23 cellular contexts compared by ENCODE assay signal in genomic region chr6:17299222-17299621, GRCh38. TPM values are rescaled to one million over a fixed set of nuclear protein-coding genes. Genes with fewer than 3 reads are reported as not detected.
DNase-seq lines count a peak whose midpoint lies in the region; ATAC-seq, FAIRE-seq and TF ChIP-seq lines count a peak whose summit lies in the region.
"Had no signal": no experiment of that assay in that cellular context is flagged by ENCODE, and none has a peak within 500 bp of the region (broad histone marks: within the 10 kb centered on the region; RNA-seq: fewer than 3 reads in every experiment).

No MANE protein-coding gene starts in this region.

- no peak overlapping the region for H3K4me3 ChIP-seq in cardiac muscle cell
- no peak overlapping the region for H3K4me3 ChIP-seq in HepG2 (replicated peaks in 1 of 3; ENCODE audit: insufficient read depth in 1 of 3, low read depth in 2 of 3, low read length in 3 of 3)
- no peak overlapping the region for H3K4me3 ChIP-seq in right lobe of liver
- no peak overlapping the region for H3K4me3 ChIP-seq in skeletal muscle tissue (ENCODE audit: low read length in 3 of 3)
- H3K4me3 ChIP-seq: BLaER1 treated with 17β-estradiol and CSF1 and Interleukin-3, amounts not matched to agents 10 nM and 100 nM; GM23338; HAP-1 had no signal

- WGBS in HepG2 (ENCODE audit: low lambda C conversion rate), result 74% methylated on average over 2 of the region's 2 CpGs
- WGBS in right lobe of liver (ENCODE audit: insufficient coverage, low coverage, low lambda C conversion rate, missing lambda C conversion rate), result 75% methylated on average over 1 of the region's 2 CpGs

- H3K79me2 ChIP-seq in HepG2 (ENCODE audit: insufficient read depth, low read length), result no peaks in the 10 kb centered on the region

- H3K27ac ChIP-seq in cardiac muscle cell, result peak overlapping the region; percentile 69
- H3K27ac ChIP-seq in HepG2 (ENCODE audit: extremely low read length, insufficient read depth, low read length), result no peak overlapping the region
- no peak overlapping the region for H3K27ac ChIP-seq in right lobe of liver
- H3K27ac ChIP-seq in skeletal muscle tissue (ENCODE audit: low read depth, low read length), result peak overlapping the region; percentile 74
- H3K27ac ChIP-seq: 22Rv1; BLaER1 treated with 17β-estradiol and CSF1 and Interleukin-3, amounts not matched to agents 10 nM and 100 nM had no signal

- CTCF ChIA-PET in HepG2 (lab: Yijun Ruan, JAX; ENCODE audit: low intra/inter-chr PET ratio, low total read pairs), result no interaction called here

- H3K9ac ChIP-seq in HepG2 (ENCODE audit: insufficient read depth, low read depth, low read length) (no peak overlapping the region), skeletal muscle tissue (ENCODE audit: low read depth in 1 of 3, low read length in 3 of 3) (no peak overlapping the region)
- H3K9ac ChIP-seq: BLaER1 treated with 17β-estradiol and CSF1 and Interleukin-3, amounts not matched to agents 10 nM and 100 nM had no signal

- ATAC-seq in left cardiac atrium (no peak), HepG2 (no peak), right lobe of liver (no peak)
- ATAC-seq: GM23338 had no signal

- intact Hi-C loops in left cardiac atrium (cut with DNase I) (loop anchor here in 1 of 2 donors (10.0 kb wide), 1 partner anchor 96 kb away; the partner anchor contains the start of gene CAP2), HepG2 (cut with micrococcal nuclease; ENCODE audit: unreplicated experiment) (no loop called here), right lobe of liver (cut with DNase I) (no loop called here), posterior vena cava (cut with DNase I) (no loop called here)

- no peaks in the 10 kb centered on the region for H3K9me3 ChIP-seq in cardiac muscle cell (ENCODE audit: low read depth)
- H3K9me3 ChIP-seq in HepG2 (ENCODE audit: low read length), result no peaks in the 10 kb centered on the region
- H3K9me3 ChIP-seq in right lobe of liver, result no peaks in the 10 kb centered on the region
- H3K9me3 ChIP-seq in skeletal muscle tissue (ENCODE audit: control insufficient read depth in 3 of 3, low read length in 3 of 3), result no peaks in the 10 kb centered on the region
- H3K9me3 ChIP-seq: BE2C, HAP-1 had no signal

- H4K20me1 ChIP-seq in HepG2 (ENCODE audit: insufficient read depth, low read length), result no peaks in the 10 kb centered on the region
- H4K20me1 ChIP-seq: BLaER1 treated with 17β-estradiol and CSF1 and Interleukin-3, amounts not matched to agents 10 nM and 100 nM had no signal

- peaks cover 27% of the 10 kb centered on the region for H3K4me1 ChIP-seq in cardiac muscle cell (ENCODE audit: low read depth)
- H3K4me1 ChIP-seq in HepG2 (ENCODE audit: insufficient read depth, low read length), result peaks cover 8% of the 10 kb centered on the region; the same call in 1 of the 2 replicates
- H3K4me1 ChIP-seq in right lobe of liver, result no peaks in the 10 kb centered on the region
- H3K4me1 ChIP-seq in skeletal muscle tissue (ENCODE audit: control insufficient read depth in 3 of 3, insufficient read depth in 3 of 3, low read length in 3 of 3), result peaks cover 0 to 3% (median 2%) of the 10 kb centered on the region in 3 donors
- H3K4me1 ChIP-seq: BE2C; BLaER1 treated with 17β-estradiol and CSF1 and Interleukin-3, amounts not matched to agents 10 nM and 100 nM had no signal

- TF ChIP-seq RAD21 in HepG2 (CRISPR knock-in tag; IDR thresholded peaks at IDR 0.05), result no peak

- BruUV-seq in HepG2 (replicated peaks; lab: Mats Ljungman, UMichigan), result no TSS peak

- FAIRE-seq in HepG2 (lab: Jason Lieb, UNC), result no peak
- FAIRE-seq: A204.1, D721Med, GM12891, GM18507 had no signal

- no peak for TF ChIP-seq CTCF in cardiac muscle cell (IDR thresholded peaks at IDR 0.05; ENCODE audit: low read depth, low read length)
- no peak for TF ChIP-seq CTCF in HepG2 (CRISPR knock-in tag; IDR thresholded peaks at IDR 0.05)
- no peak for TF ChIP-seq CTCF in right lobe of liver (IDR thresholded peaks at IDR 0.05)

- H3K27me3 ChIP-seq in cardiac muscle cell (no peaks in the 10 kb centered on the region), HepG2 (ENCODE audit: control insufficient read depth in 1 of 2, insufficient read depth in 2 of 2, low read length in 2 of 2) (no peaks in the 10 kb centered on the region), right lobe of liver (no peaks in the 10 kb centered on the region), skeletal muscle tissue (ENCODE audit: control insufficient read depth in 3 of 3, insufficient read depth in 3 of 3, low read length in 3 of 3) (no peaks in the 10 kb centered on the region)
- H3K27me3 ChIP-seq: BE2C; BLaER1 treated with 17β-estradiol and CSF1 and Interleukin-3, amounts not matched to agents 10 nM and 100 nM had no signal

- POLR2A ChIA-PET in HepG2 (lab: Yijun Ruan, JAX), result no interaction called here

- H3K36me3 ChIP-seq in cardiac muscle cell (peaks cover 4% of the 10 kb centered on the region), HepG2 (replicated peaks in 1 of 2; ENCODE audit: control insufficient read depth in 1 of 2, insufficient read depth in 2 of 2, low read length in 2 of 2) (no peaks in the 10 kb centered on the region), right lobe of liver (no peaks in the 10 kb centered on the region), skeletal muscle tissue (ENCODE audit: control insufficient read depth in 3 of 3, insufficient read depth in 3 of 3, low read length in 3 of 3) (no peaks in the 10 kb centered on the region)
- H3K36me3 ChIP-seq: BE2C; BLaER1 treated with 17β-estradiol and CSF1 and Interleukin-3, amounts not matched to agents 10 nM and 100 nM; HAP-1 had no signal

- TF ChIP-seq EP300 in HepG2 (IDR thresholded peaks at IDR 0.05; ENCODE audit: low read depth in 2 of 2, low read length in 2 of 2) (no peak), HepG2 (CRISPR knock-in tag; IDR thresholded peaks at IDR 0.05; ENCODE audit: borderline replicate concordance) (no peak)

- no peak overlapping the region for H3K4me2 ChIP-seq in HepG2 (ENCODE audit: low read depth, low read length)
- H3K4me2 ChIP-seq: BLaER1 treated with 17β-estradiol and CSF1 and Interleukin-3, amounts not matched to agents 10 nM and 100 nM; GM23338 had no signal

- TF ChIP-seq POLR2A in HepG2 (IDR thresholded peaks at IDR 0.05; ENCODE audit: insufficient read depth in 1 of 2, low read depth in 2 of 2, low read length in 2 of 2) (no peak), right lobe of liver (IDR thresholded peaks at IDR 0.05) (no peak)

- DNase-seq in cardiac muscle cell (ENCODE audit: low read depth in 1 of 2, low spot score in 1 of 2), result no peak
- no peak for DNase-seq in left cardiac atrium
- DNase-seq in HepG2 (ENCODE audit: low spot score), result no peak
- no peak for DNase-seq in right lobe of liver
- DNase-seq in posterior vena cava (ENCODE audit: low spot score), result no peak
- DNase-seq: AML-193; BE2C; CD4-positive, alpha-beta T cell; CD8-positive, alpha-beta memory T cell; DMS 273 treated with DMSO at 0.1 percent for 48 hours; DMS79 treated with DMSO at 0.1 percent for 48 hours; GF-D8; HFFc6 had no signal

- in situ Hi-C loops in HepG2 (cut with HindIII; ENCODE audit: extremely low pct_ligation_motif_present, low pct_unique_long_range_greater_than_20kb), result no loop called here

- no peak overlapping the region for H2AFZ ChIP-seq in HepG2 (ENCODE audit: low read length)
- H2AFZ ChIP-seq: GM23338 had no signal

TF ChIP-seq in HepG2, 621 proteins besides CTCF, POLR2A, EP300 and RAD21:
- TF ChIP-seq RAD51 (IDR thresholded peaks at IDR 0.05; ENCODE audit: borderline replicate concordance) (peak; percentile 66), ZNF143 (CRISPR knock-in tag; IDR thresholded peaks at IDR 0.05) (no peak)

RNA-seq across cellular contexts. Expression of gene RBM24, which starts 18.1 kb away (rescaled TPM):
- total RNA-seq in cardiac muscle cell, result 194 and 316 TPM in 2 replicates
- polyA plus RNA-seq in cardiac muscle cell, result 190 and 366 TPM in 2 replicates
- total RNA-seq in left cardiac atrium, result 100 to 1,000 TPM; 121 to 132 TPM
- total RNA-seq in HepG2 (2016; rRNA removed; fragmentation: Illumina TruSeq; extraction: Trizol), result 1.2 and 1.5 TPM in 2 replicates
- total RNA-seq in HepG2 (2016; cell fraction: cytosol; rRNA removed; fragmentation: Illumina TruSeq; extraction: Trizol; ENCODE audit: low read depth), result 0.30 and 0.62 TPM in 2 replicates
- 0.76 and 0.89 TPM in 2 replicates for total RNA-seq in HepG2 (2016; cell fraction: insoluble cytoplasmic fraction; rRNA removed; fragmentation: Illumina TruSeq; extraction: Trizol)
- total RNA-seq in HepG2 (2016; cell fraction: membrane; rRNA removed; fragmentation: Illumina TruSeq; extraction: Trizol), result 1.2 and 2.2 TPM in 2 replicates
- total RNA-seq in HepG2 (2016; cell fraction: nucleus; rRNA removed; fragmentation: Illumina TruSeq; extraction: Trizol), result 0.81 and 1.2 TPM in 2 replicates
- polyA plus RNA-seq in HepG2 (2011; rRNA removed), result 14.2 and 17.4 TPM in 2 replicates
- polyA plus RNA-seq in HepG2 (2011; cell fraction: cytosol; rRNA removed), result 10.7 and 12.6 TPM in 2 replicates
- polyA plus RNA-seq in HepG2 (2011; cell fraction: nucleus; rRNA removed), result 12.0 and 16.2 TPM in 2 replicates
- 15.9 and 21.5 TPM in 2 replicates for polyA plus RNA-seq in HepG2 (2012)
- 0.70 and 0.95 TPM in 2 replicates for polyA plus RNA-seq in HepG2 (2016; cell fraction: cytosol; fragmentation: Illumina TruSeq; extraction: Trizol; ENCODE audit: low read depth)
- polyA plus RNA-seq in HepG2 (2016; cell fraction: insoluble cytoplasmic fraction; fragmentation: Illumina TruSeq; extraction: Trizol; ENCODE audit: low read depth), result 1.8 and 1.9 TPM in 2 replicates
- polyA plus RNA-seq in HepG2 (2016; cell fraction: membrane; fragmentation: Illumina TruSeq; extraction: Trizol; ENCODE audit: low read depth), result 1.3 and 1.5 TPM in 2 replicates
- 1.8 and 2.1 TPM in 2 replicates for polyA plus RNA-seq in HepG2 (2016; cell fraction: nucleus; fragmentation: Illumina TruSeq; extraction: Trizol; ENCODE audit: insufficient read depth, low read depth)
- 54.9 TPM in 1 of 2 replicates, not detected in the other for polyA minus RNA-seq in HepG2 (2011; rRNA and poly(A)+ RNA removed; ENCODE audit: low replicate concordance)
- 18.0 and 21.3 TPM in 2 replicates for polyA minus RNA-seq in HepG2 (2011; cell fraction: cytosol; rRNA and poly(A)+ RNA removed)
- 6.8 and 8.3 TPM in 2 replicates for polyA minus RNA-seq in HepG2 (2011; cell fraction: nucleus; rRNA and poly(A)+ RNA removed)
- 1 to 10 TPM in 2 of 6 experiments, under 1 TPM in 3, not detected in 1; 0.16 to 1.9 (median 0.60) TPM for total RNA-seq in right lobe of liver
- total RNA-seq in skeletal muscle tissue, result 116 TPM
- total RNA-seq in posterior vena cava, result 10 to 100 TPM; 15.7 to 23.6 TPM
- total RNA-seq: CD8-positive, alpha-beta memory T cell had no signal
- polyA plus RNA-seq: CD14-positive monocyte had no signal

Comparison
In these comparisons a context has a peak if more than half of its experiments do, and no peak if none do; other contexts are left out.
1. H3K27ac ChIP-seq: peak in cardiac muscle cell (single experiment) and skeletal muscle tissue (single experiment); none in HepG2 (single experiment) and right lobe of liver (0 of 3).